11 cellular contexts compared by ENCODE assay signal in genomic region chr1:180611016-180611930, GRCh38. TPM values are rescaled to one million over a fixed set of nuclear protein-coding genes. Genes with fewer than 3 reads are reported as not detected.
DNase-seq lines count a peak whose midpoint lies in the region; ATAC-seq lines count a peak whose summit lies in the region.
"Had no signal": no experiment of that assay in that cellular context is flagged by ENCODE, and none has a peak within 500 bp of the region (broad histone marks: within the 10 kb centered on the region; RNA-seq: fewer than 3 reads in every experiment).

No MANE protein-coding gene starts in this region.

- peaks cover 10% of the 10 kb centered on the region for H3K4me1 Mint-ChIP-seq in activated CD4-positive, alpha-beta T cell treated with anti-CD3 and anti-CD28 coated beads for 36 hours
- peaks cover 8 to 12% of the 10 kb centered on the region in 2 donors for H3K4me1 Mint-ChIP-seq in stimulated activated naive B cell treated with anti-CD40 and anti-IgM and Interleukin-4, amounts not matched to agents 10 μg/mL and 1 μg/mL and 100 μg/mL, for 72 hours

- no peaks in the 10 kb centered on the region for H3K36me3 Mint-ChIP-seq in activated CD4-positive, alpha-beta T cell treated with anti-CD3 and anti-CD28 coated beads for 36 hours (ENCODE audit: low read depth)
- no peaks in the 10 kb centered on the region for H3K36me3 Mint-ChIP-seq in stimulated activated naive B cell treated with anti-CD40 and anti-IgM and Interleukin-4, amounts not matched to agents 10 μg/mL and 1 μg/mL and 100 μg/mL, for 72 hours

- peak overlapping the region; percentile 61 for H3K27ac Mint-ChIP-seq in activated CD4-positive, alpha-beta T cell treated with anti-CD3 and anti-CD28 coated beads for 36 hours
- H3K27ac Mint-ChIP-seq in stimulated activated naive B cell treated with anti-CD40 and anti-IgM and Interleukin-4, amounts not matched to agents 10 μg/mL and 1 μg/mL and 100 μg/mL, for 72 hours: peak overlapping the region; percentile 53

- POLR2A ChIA-PET in activated CD4-positive, alpha-beta T cell treated with anti-CD3 and anti-CD28 coated beads for 36 hours (lab: Charles Lee): interaction anchor here (1.0 kb wide), 1 partner anchor 83 kb away, joined by 3 read pairs; no protein-coding TSS in a partner anchor

- CTCF ChIA-PET in activated CD4-positive, alpha-beta T cell treated with anti-CD3 and anti-CD28 coated beads for 36 hours (lab: Charles Lee): interaction anchor here (0.6 kb wide), 1 partner anchor 16 kb away, joined by 3 read pairs; no protein-coding TSS in a partner anchor

- H3K27me3 Mint-ChIP-seq in activated CD4-positive, alpha-beta T cell treated with anti-CD3 and anti-CD28 coated beads for 36 hours: no peaks in the 10 kb centered on the region
- no peaks in the 10 kb centered on the region for H3K27me3 Mint-ChIP-seq in stimulated activated naive B cell treated with anti-CD40 and anti-IgM and Interleukin-4, amounts not matched to agents 10 μg/mL and 1 μg/mL and 100 μg/mL, for 72 hours

- ATAC-seq in activated CD4-positive, alpha-beta T cell treated with anti-CD3 and anti-CD28 coated beads for 36 hours: peak; percentile 75
- ATAC-seq in left cardiac atrium (peak; percentile 78 to 88), GM21619 (IDR thresholded peaks at IDR 0.05; ENCODE audit: unreplicated experiment) (no peak)
- ATAC-seq in stimulated activated naive B cell treated with anti-CD40 and anti-IgM and Interleukin-4, amounts not matched to agents 10 μg/mL and 1 μg/mL and 100 μg/mL, for 72 hours (replicated peaks): peak; percentile 81 to 94

- no peak overlapping the region for H3K4me3 Mint-ChIP-seq in activated CD4-positive, alpha-beta T cell treated with anti-CD3 and anti-CD28 coated beads for 36 hours
- H3K4me3 Mint-ChIP-seq in stimulated activated naive B cell treated with anti-CD40 and anti-IgM and Interleukin-4, amounts not matched to agents 10 μg/mL and 1 μg/mL and 100 μg/mL, for 72 hours: no peak overlapping the region

- peak; percentile 18 for DNase-seq in activated CD4-positive, alpha-beta T cell treated with anti-CD3 and anti-CD28 coated beads for 36 hours
- DNase-seq in activated CD4-positive, alpha-beta T cell treated with anti-CD3 and anti-CD28 coated beads, Interleukin-2, amount 50 U/mL, for 4 hours: no peak
- peak; percentile 80 for DNase-seq in SKM-1 treated with dmso at 0.1 percent for 144 hours (lab: John Stamatoyannopoulos, UW; ENCODE audit: unreplicated experiment)
- DNase-seq in left cardiac atrium: peak; percentile 24
- DNase-seq in stimulated activated naive B cell treated with anti-CD40 and anti-IgM and Interleukin-4, amounts not matched to agents 10 μg/mL and 1 μg/mL and 100 μg/mL, for 72 hours: no peak
- DNase-seq in mesenteric fat pad (ENCODE audit: low spot score): no peak
- DNase-seq in effector CD4-positive, alpha-beta T cell: no peak
- DNase-seq: tibial artery had no signal

- intact Hi-C loops in activated CD4-positive, alpha-beta T cell treated with anti-CD3 and anti-CD28 coated beads for 36 hours (cut with DNase I, micrococcal nuclease): no loop called here
- intact Hi-C loops in left cardiac atrium (cut with DNase I): no loop called here

- H3K9me3 Mint-ChIP-seq in activated CD4-positive, alpha-beta T cell treated with anti-CD3 and anti-CD28 coated beads for 36 hours (ENCODE audit: low read depth): no peaks in the 10 kb centered on the region
- H3K9me3 Mint-ChIP-seq in stimulated activated naive B cell treated with anti-CD40 and anti-IgM and Interleukin-4, amounts not matched to agents 10 μg/mL and 1 μg/mL and 100 μg/mL, for 72 hours: peaks cover 0 to 5% of the 10 kb centered on the region in 2 donors

RNA-seq across cellular contexts. Expression of gene XPR1, which starts 20.5 kb away (rescaled TPM):
- total RNA-seq in activated CD4-positive, alpha-beta T cell treated with anti-CD3 and anti-CD28 coated beads for 36 hours: 10 to 100 TPM; 18.4 to 25.2 TPM
- total RNA-seq in left cardiac atrium (10 to 100 TPM; 20.5 to 25.4 TPM), mesenteric fat pad (15.8 TPM)

RNA-seq across cellular contexts. Expression of gene OVAAL, which starts 52.5 kb away (rescaled TPM):
- not detected for total RNA-seq in activated CD4-positive, alpha-beta T cell treated with anti-CD3 and anti-CD28 coated beads for 36 hours
- total RNA-seq in left cardiac atrium: under 1 TPM; 0.44 to 0.53 TPM
- not detected for total RNA-seq in mesenteric fat pad
- total RNA-seq: dermis microvascular lymphatic vessel endothelial cell, renal cortical epithelial cell had no signal

Comparison
In these comparisons a context has a peak if more than half of its experiments do, and no peak if none do; other contexts are left out.
1. DNase-seq: peak in activated CD4-positive, alpha-beta T cell treated with anti-CD3 and anti-CD28 coated beads for 36 hours (single experiment), SKM-1 treated with dmso at 0.1 percent for 144 hours (single experiment) and left cardiac atrium (single experiment); none in activated CD4-positive, alpha-beta T cell treated with anti-CD3 and anti-CD28 coated beads, Interleukin-2, amount 50 U/mL, for 4 hours (0 of 2), stimulated activated naive B cell treated with anti-CD40 and anti-IgM and Interleukin-4, amounts not matched to agents 10 μg/mL and 1 μg/mL and 100 μg/mL, for 72 hours (single experiment), mesenteric fat pad (single experiment) and effector CD4-positive, alpha-beta T cell (single experiment).